Comparison of ENCODE assay signal across 12 cellular contexts in genomic region chr13:45207319-45207718, GRCh38. TPM values are rescaled to one million over a fixed set of nuclear protein-coding genes. Genes with fewer than 3 reads are reported as not detected.
DNase-seq lines count a peak whose midpoint lies in the region; ATAC-seq, FAIRE-seq and TF ChIP-seq lines count a peak whose summit lies in the region.
"Had no signal": no experiment of that assay in that cellular context is flagged by ENCODE, and none has a peak within 500 bp of the region (broad histone marks: within the 10 kb centered on the region; RNA-seq: fewer than 3 reads in every experiment).

No MANE protein-coding gene starts in this region.

- no peak for TF ChIP-seq EP300 in sigmoid colon (IDR thresholded peaks at IDR 0.05)

- H3K36me3 ChIP-seq in HEK293 (ENCODE audit: control insufficient read depth in 2 of 2, insufficient read depth in 1 of 2, low read length in 2 of 2): peaks cover 0 to 4% of the 10 kb centered on the region in 2 experiments; a peak in 1 of 3 replicates
- peaks cover 0 to 5% (median 0%) of the 10 kb centered on the region in 4 donors for H3K36me3 ChIP-seq in sigmoid colon

- H3K9me3 ChIP-seq in HEK293 (ENCODE audit: control insufficient read depth, insufficient read depth, low read depth, low read length) (no peaks in the 10 kb centered on the region), sigmoid colon (no peaks in the 10 kb centered on the region)
- H3K9me3 ChIP-seq: Caco-2 had no signal

- WGBS in sigmoid colon, 2 donors: 50 to 82% methylated on average over 4 of the region's 4 CpGs

- TF ChIP-seq CTCF in HEK293 (tag by site-specific recombination; IDR thresholded peaks at IDR 0.05) (no peak), epithelial cell of esophagus (IDR thresholded peaks at IDR 0.05; ENCODE audit: insufficient read depth, low read depth, low read length, missing control alignments) (no peak), sigmoid colon (IDR thresholded peaks at IDR 0.05) (no peak), D721Med (IDR thresholded peaks at IDR 0.05; ENCODE audit: insufficient read depth, missing control alignments) (no peak)

- no peak for FAIRE-seq in D721Med (lab: Jason Lieb, UNC)

- intact Hi-C loops in sigmoid colon (cut with DNase I): loop anchor here (5.0 kb wide), 2 partner anchors 35 to 100 kb away; no protein-coding TSS in a partner anchor

- H3K4me3 ChIP-seq in HEK293 (ENCODE audit: low read depth, low read length): no peak overlapping the region
- H3K4me3 ChIP-seq in epithelial cell of esophagus (ENCODE audit: low read length): peak overlapping the region; percentile 9
- H3K4me3 ChIP-seq in sigmoid colon: peak overlapping the region in 3 of 4 donors; percentile 2 to 27 (median 24)

- CTCF ChIA-PET in HEK293 (lab: Yijun Ruan, JAX): interaction anchor here (1.1 kb wide), 1 partner anchor 164 kb away, joined by 4 read pairs; no protein-coding TSS in a partner anchor

- TF ChIP-seq POLR2A in sigmoid colon (IDR thresholded peaks at IDR 0.05): no peak

- H3K4me1 ChIP-seq in HEK293 (ENCODE audit: control insufficient read depth, insufficient read depth, low read length) (0 out of 2 replicates have a peak, but pooled peaks cover 6% of the 10 kb centered on the region), sigmoid colon (peaks cover 0 to 48% (median 34%) of the 10 kb centered on the region in 4 donors)
- H3K4me1 ChIP-seq: Caco-2 had no signal

- DNase-seq in NCI-H82 (lab: John Stamatoyannopoulos, UW): peak; percentile 76
- peak; percentile 37 for DNase-seq in epithelial cell of esophagus (ENCODE audit: low read depth)
- DNase-seq in sigmoid colon: no peak
- DNase-seq in dermis blood vessel endothelial cell: no peak
- no peak for DNase-seq in D721Med (ENCODE audit: insufficient read length, low spot score)
- no peak for DNase-seq in NCI-H2196 treated with DMSO at 0.1 percent for 48 hours (lab: John Stamatoyannopoulos, UW; ENCODE audit: unreplicated experiment)
- DNase-seq: activated CD4-positive, alpha-beta T cell treated with anti-CD3 and anti-CD28 coated beads for 4 hours; Caco-2; RPMI8226; stimulated activated CD8-positive, alpha-beta memory T cell treated with anti-CD3 and anti-CD28 coated beads, Interleukin-4, amount 100 ng/mL, for 48 hours had no signal

- no peaks in the 10 kb centered on the region for H3K27me3 ChIP-seq in sigmoid colon

- H3K27ac ChIP-seq in HEK293 (ENCODE audit: extremely low read depth, low read depth, low read length): no peak overlapping the region
- H3K27ac ChIP-seq in sigmoid colon: peak overlapping the region; percentile 66 to 86 (median 79)

- POLR2A ChIA-PET in HEK293 (lab: Yijun Ruan, JAX): no interaction called here

- ATAC-seq in HG03469 (IDR thresholded peaks at IDR 0.05; ENCODE audit: unreplicated experiment): no peak

TF ChIP-seq in HEK293, 187 proteins besides CTCF, POLR2A, EP300 and RAD21:
- TF ChIP-seq ZNF76 (tag by site-specific recombination; IDR thresholded peaks at IDR 0.05; ENCODE audit: borderline replicate concordance, low read depth): no peak
- peak; percentile 91 for TF ChIP-seq PRDM6 (tag by site-specific recombination; IDR thresholded peaks at IDR 0.05)
- TF ChIP-seq ZNF366 (tag by site-specific recombination; conservative IDR thresholded peaks at IDR 0.05): 0 out of 2 replicates have a peak, but pooled peaks have one; percentile 15
- TF ChIP-seq ZNF501 (tag by site-specific recombination; IDR thresholded peaks at IDR 0.05): no peak
TF ChIP-seq in HEK293: peak in this region for 2.

RNA-seq across cellular contexts. Expression of gene KCTD4, which starts 6.5 kb away (rescaled TPM):
- 1 to 10 TPM; 1.4 to 6.8 (median 2.2) TPM for total RNA-seq in sigmoid colon
- 1 to 10 TPM in 1 of 3 donors, under 1 TPM in 2; 0.22 to 1.2 (median 0.60) TPM for polyA plus RNA-seq in sigmoid colon
- total RNA-seq in dermis blood vessel endothelial cell: not detected in 2 replicates
- total RNA-seq: Caco-2 had no signal

Comparison
In these comparisons a context has a peak if more than half of its experiments do, and no peak if none do; other contexts are left out.
1. DNase-seq: peak in NCI-H82 (single experiment) and epithelial cell of esophagus (single experiment); none in sigmoid colon (single experiment), dermis blood vessel endothelial cell (single experiment), D721Med (single experiment) and NCI-H2196 treated with DMSO at 0.1 percent for 48 hours (single experiment).